6 cellular contexts compared by ENCODE assay signal in genomic region chr15:20187370-20188355, GRCh38.
DNase-seq lines count a peak whose midpoint lies in the region; ATAC-seq lines count a peak whose summit lies in the region.
"Not testable (repeated sequence)": the region's sequence is repeated elsewhere in the genome, so short reads cannot be mapped to it uniquely, and the experiment has no call there.

No MANE protein-coding gene starts in this region.

- POLR2A ChIA-PET in naive thymus-derived CD4-positive, alpha-beta T cell (lab: Charles Lee): not testable (repeated sequence)

- H3K36me3 Mint-ChIP-seq in activated T-helper 17 cell treated with anti-CD3 and anti-CD28 coated beads, Interleukin-2, amount 50 U/mL, for 72 hours (ENCODE audit: low read depth); naive thymus-derived CD4-positive, alpha-beta T cell; stimulated activated memory B cell treated with anti-CD40 and anti-IgM and Interleukin-4, amounts not matched to agents 10 μg/mL and 1 μg/mL and 100 μg/mL, for 72 hours: not testable (repeated sequence)

- intact Hi-C loops in Right ventricle myocardium inferior (cut with DNase I); right cardiac atrium (cut with DNase I); naive thymus-derived CD4-positive, alpha-beta T cell (cut with micrococcal nuclease): not testable (repeated sequence)

- not testable (repeated sequence) for H3K36me3 ChIP-seq in naive thymus-derived CD4-positive, alpha-beta T cell (ENCODE audit: control insufficient read depth in 2 of 3, insufficient read depth in 3 of 3, low read length in 3 of 3)

- not testable (repeated sequence) for H3K27me3 Mint-ChIP-seq in activated T-helper 17 cell treated with anti-CD3 and anti-CD28 coated beads, Interleukin-2, amount 50 U/mL, for 72 hours; naive thymus-derived CD4-positive, alpha-beta T cell; stimulated activated memory B cell treated with anti-CD40 and anti-IgM and Interleukin-4, amounts not matched to agents 10 μg/mL and 1 μg/mL and 100 μg/mL, for 72 hours

- CTCF ChIA-PET in naive thymus-derived CD4-positive, alpha-beta T cell (lab: Charles Lee): not testable (repeated sequence)

- H3K27ac Mint-ChIP-seq in activated T-helper 17 cell treated with anti-CD3 and anti-CD28 coated beads, Interleukin-2, amount 50 U/mL, for 72 hours; naive thymus-derived CD4-positive, alpha-beta T cell; stimulated activated memory B cell treated with anti-CD40 and anti-IgM and Interleukin-4, amounts not matched to agents 10 μg/mL and 1 μg/mL and 100 μg/mL, for 72 hours: not testable (repeated sequence)

- H3K27ac ChIP-seq in right cardiac atrium (ENCODE audit: low read length); naive thymus-derived CD4-positive, alpha-beta T cell (ENCODE audit: low read depth, low read length): not testable (repeated sequence)

- DNase-seq in Right ventricle myocardium inferior (ENCODE audit: missing footprints); right cardiac atrium; naive thymus-derived CD4-positive, alpha-beta T cell: not testable (repeated sequence)

- not testable (repeated sequence) for H3K4me3 Mint-ChIP-seq in activated T-helper 17 cell treated with anti-CD3 and anti-CD28 coated beads, Interleukin-2, amount 50 U/mL, for 72 hours; naive thymus-derived CD4-positive, alpha-beta T cell; stimulated activated memory B cell treated with anti-CD40 and anti-IgM and Interleukin-4, amounts not matched to agents 10 μg/mL and 1 μg/mL and 100 μg/mL, for 72 hours

- 53% methylated on average over 1 of the region's 1 CpG for WGBS in right cardiac atrium

- ATAC-seq in activated T-helper 17 cell treated with anti-CD3 and anti-CD28 coated beads, Interleukin-2, amount 50 U/mL, for 72 hours (replicated peaks): peak; percentile 21
- ATAC-seq in esophagus mucosa (peak; percentile 31), Right ventricle myocardium inferior (peak; percentile 40), right cardiac atrium (peak; percentile 36 to 43)
- ATAC-seq in naive thymus-derived CD4-positive, alpha-beta T cell: peak; percentile 36
- peak; percentile 49 for ATAC-seq in stimulated activated memory B cell treated with anti-CD40 and anti-IgM and Interleukin-4, amounts not matched to agents 10 μg/mL and 1 μg/mL and 100 μg/mL, for 72 hours

- H3K27me3 ChIP-seq in right cardiac atrium (ENCODE audit: control insufficient read depth, insufficient read depth); naive thymus-derived CD4-positive, alpha-beta T cell (ENCODE audit: control insufficient read depth in 2 of 2, insufficient read depth in 2 of 2, low read length in 2 of 2): not testable (repeated sequence)

- H3K4me1 Mint-ChIP-seq in activated T-helper 17 cell treated with anti-CD3 and anti-CD28 coated beads, Interleukin-2, amount 50 U/mL, for 72 hours; naive thymus-derived CD4-positive, alpha-beta T cell; stimulated activated memory B cell treated with anti-CD40 and anti-IgM and Interleukin-4, amounts not matched to agents 10 μg/mL and 1 μg/mL and 100 μg/mL, for 72 hours: not testable (repeated sequence)

- not testable (repeated sequence) for H3K9me3 ChIP-seq in right cardiac atrium (ENCODE audit: control insufficient read depth, low read length); naive thymus-derived CD4-positive, alpha-beta T cell (ENCODE audit: control insufficient read depth in 2 of 3, low read length in 3 of 3)

- not testable (repeated sequence) for H3K4me3 ChIP-seq in right cardiac atrium (ENCODE audit: low read length); naive thymus-derived CD4-positive, alpha-beta T cell (ENCODE audit: low read length)

- H3K4me1 ChIP-seq in right cardiac atrium (ENCODE audit: control insufficient read depth, insufficient read depth, low read length); naive thymus-derived CD4-positive, alpha-beta T cell (ENCODE audit: control insufficient read depth in 2 of 2, insufficient read depth in 2 of 2, low read length in 2 of 2): not testable (repeated sequence)

- H3K9me3 Mint-ChIP-seq in activated T-helper 17 cell treated with anti-CD3 and anti-CD28 coated beads, Interleukin-2, amount 50 U/mL, for 72 hours; stimulated activated memory B cell treated with anti-CD40 and anti-IgM and Interleukin-4, amounts not matched to agents 10 μg/mL and 1 μg/mL and 100 μg/mL, for 72 hours: not testable (repeated sequence)
- peaks cover 0 to 11% (median 3%) of the 10 kb centered on the region in 11 donors for H3K9me3 Mint-ChIP-seq in naive thymus-derived CD4-positive, alpha-beta T cell
